8 cellular contexts compared by ENCODE assay signal in the genomic region with DNA sequence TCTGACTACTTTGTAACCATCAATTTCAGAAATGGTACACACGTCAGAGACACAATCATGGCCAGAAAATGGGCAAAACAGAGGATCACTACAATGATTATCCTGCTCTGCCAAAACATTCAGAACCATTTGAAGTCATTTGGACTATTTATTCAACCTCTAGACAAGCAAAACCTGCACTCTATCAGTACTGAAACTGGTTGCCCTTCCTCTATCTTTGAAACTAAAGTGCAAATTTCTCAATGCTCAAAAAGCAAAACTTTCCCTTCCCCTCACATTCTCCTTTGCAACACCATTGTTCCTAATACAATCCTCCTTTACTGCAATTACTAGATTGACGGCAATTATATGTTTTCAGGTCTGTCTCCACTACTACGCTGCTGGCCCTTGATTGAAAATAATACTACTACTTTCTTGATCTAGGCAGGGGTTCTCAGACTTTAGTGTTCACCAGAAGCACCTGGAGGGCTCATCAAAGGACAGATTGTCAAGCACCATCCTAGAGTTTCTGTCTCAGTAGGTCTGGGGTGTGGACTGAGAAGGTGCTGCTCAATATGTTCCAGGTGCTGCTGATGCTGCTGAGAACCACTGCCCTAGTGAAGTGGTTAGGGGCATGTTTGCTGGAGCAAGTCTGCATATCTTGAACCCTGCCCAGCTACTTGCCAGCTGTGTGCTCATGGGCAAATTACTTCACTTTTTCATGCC. TPM values are rescaled to one million over a fixed set of nuclear protein-coding genes. Genes with fewer than 3 reads are reported as not detected.
DNase-seq lines count a peak whose midpoint lies in the region; ATAC-seq, FAIRE-seq and TF ChIP-seq lines count a peak whose summit lies in the region.
"Not testable (repeated sequence)": the region's sequence is repeated elsewhere in the genome, so short reads cannot be mapped to it uniquely, and the experiment has no call there.
"Had no signal": no experiment of that assay in that cellular context is flagged by ENCODE, and none has a peak within 500 bp of the region (broad histone marks: within the 10 kb centered on the region; RNA-seq: fewer than 3 reads in every experiment).

No MANE protein-coding gene starts in this region.

- not testable (repeated sequence) for TF ChIP-seq EP300 in A549 (IDR thresholded peaks at IDR 0.05)

- TF ChIP-seq POLR2A in A549 (IDR thresholded peaks at IDR 0.05; ENCODE audit: low read length); H54 (IDR thresholded peaks at IDR 0.05; ENCODE audit: low read depth, low read length): not testable (repeated sequence)

- H3K9ac ChIP-seq in OCI-LY3 (ENCODE audit: low read length) = not testable (repeated sequence)

- POLR2A ChIA-PET in A549 (lab: Yijun Ruan, JAX) = not testable (repeated sequence)

- not testable (repeated sequence) for DNase-seq in A549 (ENCODE audit: low read depth in 1 of 2, low spot score in 1 of 2); H54 (ENCODE audit: insufficient read length, low spot score)
- peak; percentile 24 for DNase-seq in NCI-H2227 (lab: John Stamatoyannopoulos, UW; ENCODE audit: unreplicated experiment)

- H3K4me2 ChIP-seq in A549 = not testable (repeated sequence)
- H3K4me2 ChIP-seq in OCI-LY3 (ENCODE audit: low read length) = peak overlapping the region; percentile 32

- H3K36me3 ChIP-seq in OCI-LY3 (replicated peaks; ENCODE audit: low read depth, low read length) = not testable (repeated sequence)

- TF ChIP-seq CTCF in A549 (IDR thresholded peaks at IDR 0.05); OCI-LY3 (IDR thresholded peaks at IDR 0.05; ENCODE audit: low read depth, low read length): not testable (repeated sequence)

- WGBS in A549 (ENCODE audit: missing lambda C conversion rate) = 68% methylated on average over 3 of the region's 3 CpGs

- CTCF ChIA-PET in A549 (lab: Yijun Ruan, JAX) = not testable (repeated sequence)

- H3K79me2 ChIP-seq in OCI-LY3 (ENCODE audit: low read length) = not testable (repeated sequence)

- not testable (repeated sequence) for H4K20me1 ChIP-seq in OCI-LY3 (ENCODE audit: insufficient read depth, low read length)

- not testable (repeated sequence) for H3K27ac ChIP-seq in A549; OCI-LY3 (ENCODE audit: low read length)

- not testable (repeated sequence) for H3K4me1 ChIP-seq in A549; OCI-LY3 (ENCODE audit: low read length)

- TF ChIP-seq RAD21 in A549 (conservative IDR thresholded peaks at IDR 0.05 in 1 of 2, IDR thresholded peaks at IDR 0.05 in 1 of 2) = not testable (repeated sequence)

- FAIRE-seq in A549 (lab: Jason Lieb, UNC) (peak; percentile 46), H54 (lab: Jason Lieb, UNC) (peak; percentile 81)

- not testable (repeated sequence) for H3K27me3 ChIP-seq in OCI-LY3 (ENCODE audit: low read depth, low read length)

- H2AFZ ChIP-seq in OCI-LY3 (ENCODE audit: low read depth, low read length) = not testable (repeated sequence)

- not testable (repeated sequence) for H3K9me3 ChIP-seq in A549; OCI-LY3 (ENCODE audit: insufficient read depth, low read length)

- not testable (repeated sequence) for H3K4me3 ChIP-seq in A549; OCI-LY3 (ENCODE audit: low read length)

- ATAC-seq in A549 = not testable (repeated sequence)
- ATAC-seq in GM18867 (IDR thresholded peaks at IDR 0.05; ENCODE audit: unreplicated experiment) (peak; percentile 73), GM19395 (IDR thresholded peaks at IDR 0.05; ENCODE audit: unreplicated experiment) (peak; percentile 72), HG03354 (IDR thresholded peaks at IDR 0.05; ENCODE audit: poor library complexity, severe bottlenecking, unreplicated experiment) (peak; percentile 66)

RNA-seq across cellular contexts. Expression of gene DPY19L2, which starts 31.5 kb away (rescaled TPM):
- 3.5 and 5.8 TPM in 2 replicates for polyA plus RNA-seq in A549 (2011; rRNA removed)
- polyA plus RNA-seq in A549 (2012; cell fraction: cytosol; rRNA removed) = 0.79 and 1.0 TPM in 2 replicates
- polyA plus RNA-seq in A549 (2012; cell fraction: nucleus; rRNA removed) = 3.7 and 5.3 TPM in 2 replicates
- 3.7 to 3.9 TPM (median 3.9 TPM) in 3 replicates for polyA plus RNA-seq in A549 (2017; fragmentation: RNase III; extraction: RNeasy Plus Mini Kit Qiagen cat#74134 plus additional on column Dnase treatment)
- 1.3 and 1.9 TPM in 2 replicates for polyA minus RNA-seq in A549 (2011; rRNA and poly(A)+ RNA removed)
- polyA plus RNA-seq: CD14-positive monocyte had no signal
